In the genomic region with DNA sequence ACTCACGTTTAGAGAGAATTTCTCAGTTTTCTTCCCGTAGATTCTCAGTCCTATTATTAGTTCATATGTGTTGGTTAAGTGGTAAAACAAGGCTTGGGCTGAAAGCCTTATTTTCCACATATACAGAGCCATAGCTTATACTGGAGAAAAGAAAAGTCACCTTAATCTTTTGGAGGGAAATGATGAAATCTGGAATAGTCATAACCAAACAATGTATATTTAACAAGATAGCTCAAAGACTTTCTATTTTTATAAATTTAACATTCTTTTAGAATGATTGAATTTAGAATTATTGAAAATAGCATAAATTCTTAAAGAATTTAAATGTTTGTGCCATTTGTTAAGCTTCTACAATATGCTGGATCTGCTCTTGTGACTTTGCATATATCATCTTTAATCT, we compare ENCODE assay signal across 19 cellular contexts.
"Had no signal": no experiment of that assay in that cellular context is flagged by ENCODE, and none has a peak within 500 bp of the region (broad histone marks: within the 10 kb centered on the region; RNA-seq: fewer than 3 reads in every experiment).

No MANE protein-coding gene starts in this region.

- DNase-seq: activated CD4-positive, alpha-beta T cell treated with anti-CD3 and anti-CD28 coated beads, Interleukin-2, amount 50 U/mL, for 1 hour; activated CD4-positive, CD25-positive, alpha-beta regulatory T cell treated with anti-CD3 and anti-CD28 coated beads, Interleukin-2, amount 50 U/mL, for 72 hours; activated CD8-positive, alpha-beta memory T cell treated with anti-CD3 and anti-CD28 coated beads, Interleukin-2, amount 50 U/mL, for 48 hours; activated effector memory CD4-positive, alpha-beta T cell treated with Interleukin-2 at 50 U/mL for 16 hours; activated naive CD4-positive, alpha-beta T cell treated with anti-CD3 and anti-CD28 coated beads, Interleukin-2, amount 10 ng/mL, durations not matched to agents 7 days and 5 days; activated naive CD8-positive, alpha-beta T cell treated with anti-CD3 and anti-CD28 coated beads, Interleukin-2, amount 50 U/mL, for 24 hours; activated T-cell treated with anti-CD3 and anti-CD28 coated beads, Interleukin-2, amount 50 U/mL, for 48 hours; cerebellar nuclear complex; dermis blood vessel endothelial cell; effector memory CD4-positive, alpha-beta T cell; head of caudate nucleus; left lung; nucleus accumbens; retina; stimulated activated CD4-positive, alpha-beta T cell treated with anti-CD3 and anti-CD28 coated beads, Interleukin-12 subunit alpha, Interleukin-12 subunit beta, amount 100 ng/mL, for 4 hours; stimulated activated CD4-positive, alpha-beta T cell treated with anti-CD3 and anti-CD28 coated beads, Interleukin-1b, Interleukin-23, amount 100 ng/mL, for 48 hours; stimulated activated naive CD8-positive, alpha-beta T cell treated with anti-CD3 and anti-CD28 coated beads, Interleukin-15, Interleukin-2, amounts not matched to agents 100 U/mL and 50 U/mL, for 24 hours; substantia nigra; tibial artery had no signal

- ATAC-seq: activated naive CD8-positive, alpha-beta T cell treated with anti-CD3 and anti-CD28 coated beads, Interleukin-2, amount 50 U/mL, for 24 hours; left lung; stimulated activated naive CD8-positive, alpha-beta T cell treated with anti-CD3 and anti-CD28 coated beads, Interleukin-15, Interleukin-2, amounts not matched to agents 100 U/mL and 50 U/mL, for 24 hours had no signal
